8 cellular contexts compared by ENCODE assay signal in genomic region chr10:30455816-30456215, GRCh38. TPM values are rescaled to one million over a fixed set of nuclear protein-coding genes. Genes with fewer than 3 reads are reported as not detected.
DNase-seq lines count a peak whose midpoint lies in the region; ATAC-seq, FAIRE-seq and TF ChIP-seq lines count a peak whose summit lies in the region.

No MANE protein-coding gene starts in this region.

- TF ChIP-seq CTCF in osteocyte (IDR thresholded peaks at IDR 0.05) (no peak), D721Med (IDR thresholded peaks at IDR 0.05; ENCODE audit: insufficient read depth, missing control alignments) (no peak)

- H3K27me3 Mint-ChIP-seq in activated T-helper 2 cell treated with anti-CD3 and anti-CD28 coated beads, Interferon-gamma antibody, Interleukin-2, Interleukin-4, amounts not matched to agents 10 μg/mL and 5 μg/mL and 100 μg/mL, durations not matched to agents 14 hours and 24 hours and 36 hours (ENCODE audit: low read depth): no peaks in the 10 kb centered on the region
- H3K27me3 Mint-ChIP-seq in osteocyte (ENCODE audit: unreplicated experiment): no peaks in the 10 kb centered on the region

- H3K36me3 Mint-ChIP-seq in activated T-helper 2 cell treated with anti-CD3 and anti-CD28 coated beads, Interferon-gamma antibody, Interleukin-2, Interleukin-4, amounts not matched to agents 10 μg/mL and 5 μg/mL and 100 μg/mL, durations not matched to agents 14 hours and 24 hours and 36 hours (ENCODE audit: low read depth): peaks cover 79% of the 10 kb centered on the region
- peaks cover 14% of the 10 kb centered on the region for H3K36me3 Mint-ChIP-seq in osteocyte (ENCODE audit: unreplicated experiment)

- intact Hi-C loops in activated T-helper 2 cell treated with anti-CD3 and anti-CD28 coated beads, Interferon-gamma antibody, Interleukin-2, Interleukin-4, amounts not matched to agents 10 μg/mL and 5 μg/mL and 100 μg/mL, durations not matched to agents 14 hours and 24 hours and 36 hours (cut with micrococcal nuclease): no loop called here

- ATAC-seq in HG02610 (IDR thresholded peaks at IDR 0.05; ENCODE audit: unreplicated experiment): peak; percentile 42

- peak; percentile 69 for FAIRE-seq in GM18507 (lab: Jason Lieb, UNC)
- FAIRE-seq in D721Med (lab: Jason Lieb, UNC): no peak

- H3K27ac Mint-ChIP-seq in activated T-helper 2 cell treated with anti-CD3 and anti-CD28 coated beads, Interferon-gamma antibody, Interleukin-2, Interleukin-4, amounts not matched to agents 10 μg/mL and 5 μg/mL and 100 μg/mL, durations not matched to agents 14 hours and 24 hours and 36 hours: no peak overlapping the region
- peak overlapping the region; percentile 88 for H3K27ac Mint-ChIP-seq in osteocyte (ENCODE audit: unreplicated experiment)

- H3K9me3 Mint-ChIP-seq in activated T-helper 2 cell treated with anti-CD3 and anti-CD28 coated beads, Interferon-gamma antibody, Interleukin-2, Interleukin-4, amounts not matched to agents 10 μg/mL and 5 μg/mL and 100 μg/mL, durations not matched to agents 14 hours and 24 hours and 36 hours: no peaks in the 10 kb centered on the region
- H3K9me3 Mint-ChIP-seq in osteocyte (ENCODE audit: unreplicated experiment): no peaks in the 10 kb centered on the region

- DNase-seq in GM18507 (ENCODE audit: extremely low spot score, insufficient read length, low read depth) (no peak), osteocyte (ENCODE audit: extremely low spot score, unreplicated experiment) (no peak), HK-2 (ENCODE audit: unreplicated experiment) (no peak), NCI-H774 (lab: John Stamatoyannopoulos, UW) (no peak), D721Med (ENCODE audit: insufficient read length, low spot score) (no peak), NCI-H446 (lab: John Stamatoyannopoulos, UW) (no peak)
- no peak for DNase-seq in activated T-helper 2 cell treated with anti-CD3 and anti-CD28 coated beads, Interferon-gamma antibody, Interleukin-2, Interleukin-4, amounts not matched to agents 10 μg/mL and 5 μg/mL and 100 μg/mL, durations not matched to agents 14 hours and 24 hours and 36 hours (ENCODE audit: low spot score)

- H3K4me1 Mint-ChIP-seq in activated T-helper 2 cell treated with anti-CD3 and anti-CD28 coated beads, Interferon-gamma antibody, Interleukin-2, Interleukin-4, amounts not matched to agents 10 μg/mL and 5 μg/mL and 100 μg/mL, durations not matched to agents 14 hours and 24 hours and 36 hours (ENCODE audit: low read depth): peaks cover 26% of the 10 kb centered on the region
- peaks cover 46% of the 10 kb centered on the region for H3K4me1 Mint-ChIP-seq in osteocyte (ENCODE audit: unreplicated experiment)

- peak overlapping the region; percentile 21 for H3K4me3 Mint-ChIP-seq in activated T-helper 2 cell treated with anti-CD3 and anti-CD28 coated beads, Interferon-gamma antibody, Interleukin-2, Interleukin-4, amounts not matched to agents 10 μg/mL and 5 μg/mL and 100 μg/mL, durations not matched to agents 14 hours and 24 hours and 36 hours (ENCODE audit: low read depth)
- H3K4me3 Mint-ChIP-seq in osteocyte (ENCODE audit: unreplicated experiment): no peak overlapping the region

RNA-seq across cellular contexts. Expression of gene MAP3K8, which starts 21.8 kb away (rescaled TPM):
- total RNA-seq in activated T-helper 2 cell treated with anti-CD3 and anti-CD28 coated beads, Interferon-gamma antibody, Interleukin-2, Interleukin-4, amounts not matched to agents 10 μg/mL and 5 μg/mL and 100 μg/mL, durations not matched to agents 14 hours and 24 hours and 36 hours: 33.5 and 37.1 TPM in 2 replicates
- total RNA-seq in osteocyte: 11.5 and 13.7 TPM in 2 replicates
